18 cellular contexts compared by ENCODE assay signal in the genomic region with DNA sequence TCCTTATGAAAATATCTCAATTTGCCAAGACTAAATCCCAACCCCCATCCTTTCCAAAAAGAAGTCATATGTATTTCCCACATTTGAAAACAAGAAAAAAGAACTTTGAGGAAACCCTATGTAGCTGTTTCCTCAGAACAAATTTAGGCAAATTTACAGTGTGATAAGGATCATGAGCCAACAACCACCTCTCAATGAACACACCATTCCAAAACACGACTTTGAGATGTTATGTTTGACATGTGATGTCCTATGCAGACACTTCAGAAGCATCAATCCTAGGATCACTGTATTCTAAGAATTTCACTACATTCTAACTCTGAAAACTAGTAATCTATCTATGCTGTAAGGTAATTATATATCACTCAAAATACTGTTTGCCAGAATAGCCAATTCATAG.
"Had no signal": no experiment of that assay in that cellular context is flagged by ENCODE, and none has a peak within 500 bp of the region (broad histone marks: within the 10 kb centered on the region; RNA-seq: fewer than 3 reads in every experiment).

No MANE protein-coding gene starts in this region.

- H3K27ac Mint-ChIP-seq: activated naive CD8-positive, alpha-beta T cell treated with anti-CD3 and anti-CD28 coated beads, Interleukin-2, amount 50 U/mL, for 24 hours; naive thymus-derived CD8-positive, alpha-beta T cell; stimulated activated naive CD8-positive, alpha-beta T cell treated with anti-CD3 and anti-CD28 coated beads, Interleukin-15, Interleukin-2, amounts not matched to agents 100 ng/mL and 50 ng/mL, for 24 hours had no signal

- H3K27ac ChIP-seq: esophagus squamous epithelium, right atrium auricular region, SK-N-MC, suprapubic skin, vagina had no signal

- H3K4me3 Mint-ChIP-seq: activated naive CD8-positive, alpha-beta T cell treated with anti-CD3 and anti-CD28 coated beads, Interleukin-2, amount 50 U/mL, for 24 hours; activated T-helper 1 cell treated with anti-CD3 and anti-CD28 coated beads, Interleukin-12 subunit alpha, Interleukin-12 subunit beta, Interleukin-2, Interleukin-4 antibody, amounts not matched to agents 30 ng/mL and 10 ng/mL and 1 ng/mL, durations not matched to agents 14 hours and 24 hours and 36 hours; naive thymus-derived CD8-positive, alpha-beta T cell; stimulated activated naive CD8-positive, alpha-beta T cell treated with anti-CD3 and anti-CD28 coated beads, Interleukin-15, Interleukin-2, amounts not matched to agents 100 ng/mL and 50 ng/mL, for 24 hours had no signal

- H3K9me3 Mint-ChIP-seq: naive thymus-derived CD8-positive, alpha-beta T cell had no signal

- H3K27me3 ChIP-seq: esophagus squamous epithelium, right atrium auricular region, suprapubic skin, vagina had no signal

- H3K4me3 ChIP-seq: esophagus squamous epithelium, right atrium auricular region, SK-N-MC, suprapubic skin, vagina had no signal

- DNase-seq: activated CD4-positive, alpha-beta T cell treated with anti-CD3 and anti-CD28 coated beads, Interleukin-2, amount 50 U/mL, for 4 hours; activated CD4-positive, CD25-positive, alpha-beta regulatory T cell treated with anti-CD3 and anti-CD28 coated beads, Interleukin-2, amount 50 U/mL, for 72 hours; activated naive CD8-positive, alpha-beta T cell treated with anti-CD3 and anti-CD28 coated beads, Interleukin-2, amount 50 U/mL, for 24 hours; anterior cingulate cortex; effector CD4-positive, alpha-beta T cell; esophagus squamous epithelium; left ventricle myocardium superior; naive thymus-derived CD8-positive, alpha-beta T cell; nucleus accumbens; stimulated activated CD4-positive, alpha-beta T cell treated with anti-CD3 and anti-CD28 coated beads, Interleukin-2, amount 100 ng/mL, for 24 hours; T-helper 1 cell; trophoblast cell had no signal

- H3K9me3 ChIP-seq: esophagus squamous epithelium, right atrium auricular region, suprapubic skin, vagina had no signal

- H3K4me1 ChIP-seq: suprapubic skin had no signal

- H3K27me3 Mint-ChIP-seq: activated naive CD8-positive, alpha-beta T cell treated with anti-CD3 and anti-CD28 coated beads, Interleukin-2, amount 50 U/mL, for 24 hours; naive thymus-derived CD8-positive, alpha-beta T cell; stimulated activated naive CD8-positive, alpha-beta T cell treated with anti-CD3 and anti-CD28 coated beads, Interleukin-15, Interleukin-2, amounts not matched to agents 100 ng/mL and 50 ng/mL, for 24 hours had no signal
